ENCODE assay signal across 8 cellular contexts in the genomic region with DNA sequence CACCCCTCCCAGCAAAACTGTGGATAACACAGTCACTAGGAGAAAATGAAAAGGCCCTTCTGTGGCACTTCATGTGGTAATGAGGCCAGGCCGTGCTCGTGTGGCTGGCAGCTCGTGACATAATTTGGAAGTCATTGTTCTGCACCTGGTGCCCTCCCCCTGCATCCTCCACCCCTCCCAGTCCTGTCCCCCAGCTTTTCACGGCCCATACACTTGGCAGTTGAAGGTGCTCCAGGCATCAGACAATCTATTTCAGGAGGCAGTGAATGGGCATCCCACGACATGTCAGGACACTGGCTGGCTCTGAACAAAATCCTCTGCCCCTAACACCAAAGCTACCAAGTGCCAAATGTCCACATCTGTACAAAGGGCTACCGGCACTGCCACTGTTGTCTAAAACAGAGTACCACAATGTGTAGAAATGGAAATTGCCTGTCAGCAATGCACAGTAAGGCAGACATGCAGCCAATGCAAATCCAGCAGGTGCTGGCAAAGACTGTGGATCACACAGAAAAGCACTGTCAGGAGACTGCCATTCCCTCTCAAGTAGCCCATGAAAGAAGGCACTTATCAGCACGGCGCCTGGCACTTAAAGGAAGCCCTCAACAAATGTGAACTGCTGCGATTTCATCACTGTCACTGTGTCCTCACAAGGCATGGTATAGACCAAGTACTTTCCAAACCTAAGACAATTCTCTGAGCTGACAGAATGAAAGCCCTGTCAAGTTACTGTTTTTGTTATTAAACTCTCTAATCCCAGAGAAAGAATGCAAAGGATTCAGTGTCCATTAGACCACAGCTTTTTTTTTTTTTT. TPM values are rescaled to one million over a fixed set of nuclear protein-coding genes. Genes with fewer than 3 reads are reported as not detected.
DNase-seq lines count a peak whose midpoint lies in the region; ATAC-seq and TF ChIP-seq lines count a peak whose summit lies in the region.

No MANE protein-coding gene starts in this region.

- H3K27ac Mint-ChIP-seq in activated CD4-positive, alpha-beta T cell treated with anti-CD3 and anti-CD28 coated beads, Interleukin-2, amount 10 ng/mL, durations not matched to agents 24 days and 14 days = peak overlapping the region; percentile 97

- peak overlapping the region; percentile 5 for H3K9ac ChIP-seq in mesendoderm (ENCODE audit: low read length)

- no peak overlapping the region for H3K4ac ChIP-seq in mesendoderm (ENCODE audit: low read depth, low read length)

- no peaks in the 10 kb centered on the region for H3K36me3 ChIP-seq in mesendoderm (ENCODE audit: control insufficient read depth, insufficient read depth, low read length)
- no peaks in the 10 kb centered on the region for H3K36me3 ChIP-seq in upper lobe of right lung

- H3K56ac ChIP-seq in mesendoderm (ENCODE audit: low read length) = peak overlapping the region; percentile 49

- H3K4me3 ChIP-seq in choroid plexus epithelial cell (ENCODE audit: low read depth, low read length) (no peak overlapping the region), mesendoderm (ENCODE audit: low read length) (no peak overlapping the region), upper lobe of right lung (peak overlapping the region; percentile 21)

- H2BK120ac ChIP-seq in mesendoderm (ENCODE audit: low read depth, low read length) = peak overlapping the region; percentile 3

- intact Hi-C loops in activated CD4-positive, alpha-beta T cell treated with anti-CD3 and anti-CD28 coated beads, Interleukin-2, amount 10 ng/mL, durations not matched to agents 24 days and 14 days (cut with micrococcal nuclease) = loop anchor here (1.0 to 2.0 kb wide), 3 partner anchors 38 to 129 kb away; a partner anchor contains a TSS
- intact Hi-C loops in upper lobe of right lung (cut with DNase I) = no loop called here

- H3K4me1 Mint-ChIP-seq in activated CD4-positive, alpha-beta T cell treated with anti-CD3 and anti-CD28 coated beads, Interleukin-2, amount 10 ng/mL, durations not matched to agents 24 days and 14 days = peaks cover 70% of the 10 kb centered on the region

- peaks cover 21% of the 10 kb centered on the region for H3K79me1 ChIP-seq in mesendoderm (ENCODE audit: low read length)

- H3K9me3 Mint-ChIP-seq in activated CD4-positive, alpha-beta T cell treated with anti-CD3 and anti-CD28 coated beads, Interleukin-2, amount 10 ng/mL, durations not matched to agents 24 days and 14 days = peaks cover 7% of the 10 kb centered on the region

- no peaks in the 10 kb centered on the region for H3K27me3 Mint-ChIP-seq in activated CD4-positive, alpha-beta T cell treated with anti-CD3 and anti-CD28 coated beads, Interleukin-2, amount 10 ng/mL, durations not matched to agents 24 days and 14 days

- no peak overlapping the region for H4K5ac ChIP-seq in mesendoderm (ENCODE audit: low read length)

- H3K27ac ChIP-seq in mesendoderm (ENCODE audit: low read depth, low read length) (peak overlapping the region; percentile 75), upper lobe of right lung (peak overlapping the region; percentile 86)

- no peak overlapping the region for H2BK5ac ChIP-seq in mesendoderm (ENCODE audit: low read length)

- H2AK5ac ChIP-seq in mesendoderm (ENCODE audit: low read length) = no peak overlapping the region

- no peak for TF ChIP-seq CTCF in choroid plexus epithelial cell (conservative IDR thresholded peaks at IDR 0.05; ENCODE audit: low read depth, low read length)
- TF ChIP-seq CTCF in upper lobe of right lung (IDR thresholded peaks at IDR 0.05) = no peak

- H3K27me3 ChIP-seq in mesendoderm (ENCODE audit: insufficient read depth, low read length, poor library complexity) (no peaks in the 10 kb centered on the region), upper lobe of right lung (no peaks in the 10 kb centered on the region)

- peak overlapping the region; percentile 13 for H3K18ac ChIP-seq in mesendoderm (ENCODE audit: low read length)

- no peak overlapping the region for H3K4me2 ChIP-seq in mesendoderm (ENCODE audit: low read length)

- peak; percentile 50 for ATAC-seq in upper lobe of right lung

- peak overlapping the region; percentile 77 for H3K4me3 Mint-ChIP-seq in activated CD4-positive, alpha-beta T cell treated with anti-CD3 and anti-CD28 coated beads, Interleukin-2, amount 10 ng/mL, durations not matched to agents 24 days and 14 days

- peaks cover 7% of the 10 kb centered on the region for H3K36me3 Mint-ChIP-seq in activated CD4-positive, alpha-beta T cell treated with anti-CD3 and anti-CD28 coated beads, Interleukin-2, amount 10 ng/mL, durations not matched to agents 24 days and 14 days (ENCODE audit: low read depth)

- H3K23ac ChIP-seq in mesendoderm (ENCODE audit: low read length) = no peak overlapping the region

- no peaks in the 10 kb centered on the region for H3K9me3 ChIP-seq in upper lobe of right lung

- WGBS in mesendoderm (ENCODE audit: extremely low coverage, insufficient coverage, low lambda C conversion rate) = no CpG with 5 or more reads among the region's 9 CpGs

- peaks cover 24% of the 10 kb centered on the region for H3K79me2 ChIP-seq in mesendoderm (ENCODE audit: control insufficient read depth, insufficient read depth, low read length)

- no peak overlapping the region for H4K8ac ChIP-seq in mesendoderm (ENCODE audit: low read depth, low read length)

- H3K4me1 ChIP-seq in mesendoderm (ENCODE audit: control insufficient read depth, low read depth, low read length) = peaks cover 12% of the 10 kb centered on the region
- peaks cover 66% of the 10 kb centered on the region for H3K4me1 ChIP-seq in upper lobe of right lung

- DNase-seq in activated CD4-positive, alpha-beta T cell treated with anti-CD3 and anti-CD28 coated beads, Interleukin-2, amount 10 ng/mL, durations not matched to agents 24 days and 14 days = peak; percentile 62
- no peak for DNase-seq in activated CD4-positive, alpha-beta T cell treated with anti-CD3 and anti-CD28 coated beads, Interleukin-2, amount 50 U/mL, for 4 hours
- peak; percentile 10 for DNase-seq in HT-29 (ENCODE audit: low spot score)
- peak; percentile 91 for DNase-seq in RPMI8226
- peak; percentile 35 for DNase-seq in choroid plexus epithelial cell (ENCODE audit: low read depth)
- DNase-seq in mesendoderm = peak; percentile 50
- DNase-seq in upper lobe of right lung = no peak
- no peak for DNase-seq in Kasumi-1 (lab: John Stamatoyannopoulos, UW)

- H2BK15ac ChIP-seq in mesendoderm (replicated peaks; ENCODE audit: low read depth) = no peak overlapping the region

RNA-seq across cellular contexts. Expression of a gene that starts 39.1 kb away (rescaled TPM):
- 64.6 and 70.1 TPM in 2 replicates for total RNA-seq in activated CD4-positive, alpha-beta T cell treated with anti-CD3 and anti-CD28 coated beads, Interleukin-2, amount 10 ng/mL, durations not matched to agents 24 days and 14 days
- 62.9 and 67.5 TPM in 2 replicates for total RNA-seq in HT-29 (2014; rRNA removed; shearing (Covaris generic))
- 122 TPM for polyA plus RNA-seq in mesendoderm (2013, experiment 1 of 2)
- polyA plus RNA-seq in mesendoderm (2013, experiment 2 of 2) = 119 TPM
- 257 TPM for total RNA-seq in upper lobe of right lung

RNA-seq across cellular contexts. Expression of a gene that starts 58.5 kb away (rescaled TPM):
- total RNA-seq in activated CD4-positive, alpha-beta T cell treated with anti-CD3 and anti-CD28 coated beads, Interleukin-2, amount 10 ng/mL, durations not matched to agents 24 days and 14 days = 47.4 and 49.4 TPM in 2 replicates
- total RNA-seq in HT-29 (2014; rRNA removed; shearing (Covaris generic)) = not detected in 2 replicates
- polyA plus RNA-seq in mesendoderm (2013, experiment 1 of 2) = 0.03 TPM
- 0.11 TPM for polyA plus RNA-seq in mesendoderm (2013, experiment 2 of 2)
- 31.9 TPM for total RNA-seq in upper lobe of right lung

Comparison
In these comparisons a context has a peak if more than half of its experiments do, and no peak if none do; other contexts are left out.
1. DNase-seq: peak in activated CD4-positive, alpha-beta T cell treated with anti-CD3 and anti-CD28 coated beads, Interleukin-2, amount 10 ng/mL, durations not matched to agents 24 days and 14 days (single experiment), HT-29 (single experiment), RPMI8226 (single experiment), choroid plexus epithelial cell (single experiment) and mesendoderm (single experiment); none in activated CD4-positive, alpha-beta T cell treated with anti-CD3 and anti-CD28 coated beads, Interleukin-2, amount 50 U/mL, for 4 hours (0 of 2), upper lobe of right lung (single experiment) and Kasumi-1 (0 of 2).
2. RNA of a gene that starts 58.5 kb away (total RNA-seq): 47.4 to 49.4 TPM in activated CD4-positive, alpha-beta T cell treated with anti-CD3 and anti-CD28 coated beads, Interleukin-2, amount 10 ng/mL, durations not matched to agents 24 days and 14 days and 31.9 TPM in upper lobe of right lung (single experiment); not detected in HT-29; every median in the first group is over 10 times any median in the second.